Comparison of ENCODE assay signal across 1 cellular context in the genomic region with DNA sequence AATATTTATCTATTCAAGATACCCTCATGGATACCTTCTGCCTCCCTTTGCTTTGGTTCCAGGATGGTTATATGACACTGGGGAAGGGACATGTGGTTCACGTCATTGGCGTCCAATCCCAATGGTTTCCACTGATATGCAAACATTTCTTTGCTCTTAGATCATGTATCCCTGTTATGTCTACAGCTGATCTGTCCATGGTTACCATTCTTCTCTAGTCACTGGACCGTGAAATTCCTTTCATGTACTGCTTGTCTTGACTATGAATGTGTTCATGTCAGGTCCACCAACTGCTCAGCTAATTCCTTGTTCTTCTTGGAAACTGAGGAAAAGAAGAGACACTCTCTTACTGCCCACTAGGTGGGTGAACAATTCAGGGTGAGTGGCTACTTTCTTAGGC.
TF ChIP-seq lines count a peak whose summit lies in the region.

No MANE protein-coding gene starts in this region.

TF ChIP-seq in HepG2, 621 proteins besides CTCF, POLR2A, EP300 and RAD21 (continued from another document):
- no peak for TF ChIP-seq NFE2L1 (CRISPR knock-in tag; IDR thresholded peaks at IDR 0.05; ENCODE audit: borderline replicate concordance)
